In the genomic region with DNA sequence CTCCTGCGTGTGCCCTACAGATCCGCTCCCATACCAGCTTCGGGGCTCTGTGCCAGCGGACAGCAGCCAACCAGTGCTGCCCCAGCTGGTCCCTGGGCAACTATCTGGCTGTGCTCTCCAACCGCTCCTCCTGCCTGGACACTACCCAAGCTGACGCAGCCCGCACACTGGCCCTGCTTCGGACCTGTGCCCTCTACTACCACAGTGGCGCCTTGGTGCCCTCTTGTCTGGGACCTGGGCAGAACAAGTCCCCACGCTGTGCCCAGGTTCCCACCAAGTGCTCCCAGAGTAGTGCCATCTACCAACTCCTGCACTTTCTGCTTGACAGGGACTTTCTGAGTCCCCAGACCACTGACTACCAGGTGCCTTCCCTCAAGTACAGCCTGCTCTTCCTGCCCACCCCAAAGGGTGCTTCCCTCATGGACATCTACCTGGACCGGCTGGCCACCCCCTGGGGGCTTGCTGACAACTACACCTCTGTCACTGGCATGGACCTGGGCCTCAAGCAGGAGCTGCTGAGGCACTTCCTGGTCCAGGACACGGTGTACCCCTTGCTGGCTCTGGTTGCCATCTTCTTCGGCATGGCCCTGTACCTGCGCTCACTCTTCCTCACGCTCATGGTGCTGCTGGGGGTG, we compare ENCODE assay signal across 9 cellular contexts. TPM values are rescaled to one million over a fixed set of nuclear protein-coding genes. Genes with fewer than 3 reads are reported as not detected.
DNase-seq lines count a peak whose midpoint lies in the region; ATAC-seq and TF ChIP-seq lines count a peak whose summit lies in the region.
"Had no signal": no experiment of that assay in that cellular context is flagged by ENCODE, and none has a peak within 500 bp of the region (broad histone marks: within the 10 kb centered on the region; RNA-seq: fewer than 3 reads in every experiment).

No MANE protein-coding gene starts in this region.

- DNase-seq in WTC11 (ENCODE audit: low spot score), result no peak
- DNase-seq in left cardiac atrium, result peak; percentile 84
- no peak for DNase-seq in sciatic nerve (ENCODE audit: low spot score)
- DNase-seq in NOMO-1 (lab: John Stamatoyannopoulos, UW; ENCODE audit: unreplicated experiment in 2 of 2), result no peak
- DNase-seq in GM03348 (ENCODE audit: low spot score), result no peak
- DNase-seq in NCI-H1694 treated with DMSO at 0.1 percent for 48 hours (lab: John Stamatoyannopoulos, UW), result no peak

- TF ChIP-seq CTCF in WTC11 (IDR thresholded peaks at IDR 0.05), result no peak

- CTCF ChIA-PET in WTC11 (lab: Charles Lee), result interaction anchor here (0.6 to 8.4 kb wide), 22 partner anchors 9 to 93 kb away, joined by 3 to 87 read pairs (median 6); partner anchors contain the start of genes CCDC9B, DISP2, INAFM2 and IVD

- no peaks in the 10 kb centered on the region for H3K36me3 Mint-ChIP-seq in WTC11

- H3K27me3 Mint-ChIP-seq in WTC11 (ENCODE audit: low read depth), result peaks cover 50% of the 10 kb centered on the region

- peak overlapping the region; percentile 52 for H3K4me3 Mint-ChIP-seq in WTC11

- ATAC-seq in WTC11, result no peak
- peak; percentile 83 to 85 for ATAC-seq in left cardiac atrium
- ATAC-seq in sciatic nerve, result peak; percentile 22
- no peak for ATAC-seq in HG02852 (IDR thresholded peaks at IDR 0.05; ENCODE audit: unreplicated experiment)

- H3K9me3 Mint-ChIP-seq in WTC11, result no peaks in the 10 kb centered on the region

- peaks cover 13% of the 10 kb centered on the region for H3K4me1 Mint-ChIP-seq in WTC11

- H3K4me3 ChIP-seq in GM08714 (ENCODE audit: low read length), result peak overlapping the region; percentile 35; the same call in 1 of the 2 replicates

- no peak overlapping the region for H3K27ac Mint-ChIP-seq in WTC11

- POLR2A ChIA-PET in WTC11 (lab: Charles Lee), result interaction anchor here (1.2 to 1.8 kb wide), 2 partner anchors 9 to 16 kb away, joined by 3 to 6 read pairs; partner anchors contain the start of genes DISP2 and KNSTRN

- intact Hi-C loops in left cardiac atrium (cut with DNase I), result loop anchor here in 1 of 2 donors (10.0 kb wide), 1 partner anchor 48 kb away; no protein-coding TSS in a partner anchor
- intact Hi-C loops in sciatic nerve (cut with DNase I), result no loop called here

TF ChIP-seq in WTC11, 78 proteins besides CTCF, POLR2A, EP300 and RAD21:
- TF ChIP-seq SMAD4 (CRISPR knock-in tag; IDR thresholded peaks at IDR 0.05) (no peak), GRHL2 (CRISPR knock-in tag; IDR thresholded peaks at IDR 0.05; ENCODE audit: insufficient replicate concordance, severe bottlenecking) (no peak)

RNA-seq across cellular contexts. Expression of gene DISP2, which starts 9.1 kb away (rescaled TPM):
- total RNA-seq in WTC11 (2021) (1.0 to 3.5 TPM (median 1.9 TPM) in 3 replicates), left cardiac atrium (1 to 10 TPM in 1 of 2 donors, under 1 TPM in 1; 0.31 to 6.5 TPM), sciatic nerve (2.1 TPM)

RNA-seq across cellular contexts. Expression of gene KNSTRN, which starts 15.4 kb away (rescaled TPM):
- total RNA-seq in WTC11 (2021) (58.7 to 73.4 TPM (median 64.6 TPM) in 3 replicates), left cardiac atrium (1 to 10 TPM; 7.2 to 8.0 TPM), sciatic nerve (6.4 TPM)

RNA-seq across cellular contexts. Expression of gene PHGR1, which starts 16.3 kb away (rescaled TPM):
- total RNA-seq in WTC11 (2021) (not detected in 3 replicates), left cardiac atrium (not detected), sciatic nerve (not detected)
- total RNA-seq: renal cortical epithelial cell had no signal

RNA-seq across cellular contexts. Expression of gene CCDC9B, which starts 26.4 kb away (rescaled TPM):
- 1.4 to 1.8 TPM (median 1.8 TPM) in 3 replicates for total RNA-seq in WTC11 (2021)
- total RNA-seq in left cardiac atrium, result 10 to 100 TPM; 72.1 to 83.8 TPM
- total RNA-seq in sciatic nerve, result 37.8 TPM

RNA-seq across cellular contexts. Expression of gene IVD, which starts 38.4 kb away (rescaled TPM):
- total RNA-seq in WTC11 (2021) (82.2 to 96.1 TPM (median 89.3 TPM) in 3 replicates), left cardiac atrium (10 to 100 TPM; 58.4 to 63.4 TPM), sciatic nerve (67.8 TPM)

Comparison
In these comparisons a context has a peak if more than half of its experiments do, and no peak if none do; other contexts are left out.
1. ATAC-seq: peak in left cardiac atrium (2 of 2) and sciatic nerve (single experiment); none in WTC11 (single experiment) and HG02852 (single experiment).